In genomic region chr4:40199999-40200880, GRCh38 we compare ENCODE assay signal across 1 cellular context.
A peak's percentile ranks its signal among the peaks of the same experiment; 100 is the strongest.
TF ChIP-seq lines count a peak whose summit lies in the region.

No MANE protein-coding gene starts in this region.

TF ChIP-seq in GM12878, 131 proteins besides CTCF, POLR2A, EP300 and RAD21 (continued from another document and continues in another):
- TF ChIP-seq E4F1 (IDR thresholded peaks at IDR 0.05; ENCODE audit: borderline replicate concordance, partially characterized antibody) (no peak), EGR1 (IDR thresholded peaks at IDR 0.05; ENCODE audit: borderline replicate concordance in 1 of 2, low read depth in 2 of 2, low read length in 2 of 2) (no peak), BMI1 (IDR thresholded peaks at IDR 0.05; ENCODE audit: borderline replicate concordance) (no peak), ZNF592 (IDR thresholded peaks at IDR 0.05) (0 out of 2 replicates have a peak, but pooled peaks have one; percentile 13), CBX5 (IDR thresholded peaks at IDR 0.05; ENCODE audit: low read depth) (no peak), RCOR1 (conservative IDR thresholded peaks at IDR 0.05; ENCODE audit: low read depth, low read length) (0 out of 2 replicates have a peak, but pooled peaks have one; percentile 62), E2F4 (IDR thresholded peaks at IDR 0.05; ENCODE audit: low read depth, low read length) (no peak), IKZF2 (IDR thresholded peaks at IDR 0.05) (peak; percentile 94 to 95), LARP7 (IDR thresholded peaks at IDR 0.05) (0 out of 2 replicates have a peak, but pooled peaks have one; percentile 18), TAF1 (IDR thresholded peaks at IDR 0.05; ENCODE audit: borderline replicate concordance, low read depth, low read length) (peak; percentile 83), FOS (IDR thresholded peaks at IDR 0.05; ENCODE audit: borderline replicate concordance, extremely low read depth, insufficient read length) (no peak), SMARCA5 (IDR thresholded peaks at IDR 0.05) (no peak; the same call in 1 of the 2 replicates), MYB (IDR thresholded peaks at IDR 0.05; ENCODE audit: borderline replicate concordance, low read depth, low read length) (no peak), USF1 (IDR thresholded peaks at IDR 0.05; ENCODE audit: borderline replicate concordance, extremely low read length, insufficient read depth, low read depth, low read length) (no peak), ZSCAN29 (IDR thresholded peaks at IDR 0.05) (peak; percentile 6; the same call in 1 of the 2 replicates), CUX1 (IDR thresholded peaks at IDR 0.05; ENCODE audit: insufficient replicate concordance, low read depth, low read length) (peak; percentile 50), IRF3 (IDR thresholded peaks at IDR 0.05) (no peak), MXI1 (IDR thresholded peaks at IDR 0.05; ENCODE audit: low read depth, low read length) (peak; percentile 90), TARDBP (IDR thresholded peaks at IDR 0.05; ENCODE audit: borderline replicate concordance) (no peak), TCF7 (IDR thresholded peaks at IDR 0.05; ENCODE audit: borderline replicate concordance) (peak; percentile 28; the same call in 1 of the 2 replicates), HCFC1 (IDR thresholded peaks at IDR 0.05; ENCODE audit: low read length) (no peak), RAD51 (IDR thresholded peaks at IDR 0.05) (peak; percentile 87), JUNB (IDR thresholded peaks at IDR 0.05) (peak; percentile 58), SMC3 (IDR thresholded peaks at IDR 0.05; ENCODE audit: borderline replicate concordance, low read length) (peak; percentile 10; the same call in 1 of the 2 replicates), POLR2AphosphoS2 (IDR thresholded peaks at IDR 0.05; ENCODE audit: low read depth, low read length) (peak; percentile 92), NKRF (conservative IDR thresholded peaks at IDR 0.05) (peak; percentile 57), SMAD5 (IDR thresholded peaks at IDR 0.05; ENCODE audit: low read depth) (peak; percentile 73; the same call in 1 of the 2 replicates), KAT2A (conservative IDR thresholded peaks at IDR 0.05; ENCODE audit: control insufficient read depth, low read depth, low read length) (no peak), REST (IDR thresholded peaks at IDR 0.05; ENCODE audit: low read depth, low read length) (peak; percentile 53), RELB (IDR thresholded peaks at IDR 0.05; ENCODE audit: low read depth) (peak; percentile 88), ZNF24 (IDR thresholded peaks at IDR 0.05) (peak; percentile 25; the same call in 1 of the 2 replicates)
